Comparison of ENCODE assay signal across 2 cellular contexts in the genomic region with DNA sequence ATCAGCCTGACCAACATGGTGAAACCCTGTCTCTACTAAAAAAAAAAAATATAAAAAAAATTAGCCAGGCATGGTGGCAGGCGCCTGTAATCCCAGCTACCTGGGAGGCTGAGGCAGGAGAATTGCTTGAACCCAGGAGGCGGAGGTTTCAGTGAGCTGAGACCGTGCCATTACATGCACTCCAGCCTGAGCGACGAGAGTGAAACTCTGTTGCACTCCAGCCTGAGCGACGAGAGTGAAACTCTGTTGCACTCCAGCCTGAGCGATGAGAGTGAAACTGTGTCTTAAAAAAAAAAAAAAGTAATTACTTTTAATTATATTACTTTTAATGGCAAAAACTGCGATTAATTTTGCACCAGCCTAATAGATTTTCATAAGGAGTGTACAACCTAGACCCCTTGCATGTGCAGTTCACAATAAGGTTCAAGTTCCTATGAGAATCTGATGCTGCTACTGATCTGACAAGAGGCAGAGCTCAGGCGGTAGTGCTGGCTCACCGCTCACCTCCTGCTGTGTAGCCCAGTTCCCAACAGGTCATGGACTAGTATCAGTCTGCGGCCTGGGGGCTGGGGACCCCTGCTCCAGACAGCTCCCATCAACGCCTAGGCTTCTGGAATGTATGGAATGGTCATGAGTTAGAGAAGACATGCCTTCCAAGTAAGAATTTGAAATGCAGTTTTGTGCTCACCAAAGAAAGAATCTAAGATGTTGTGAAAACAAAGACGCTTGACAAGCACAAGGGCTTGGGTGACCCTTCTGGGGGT.
TF ChIP-seq lines count a peak whose summit lies in the region.

No MANE protein-coding gene starts in this region.

TF ChIP-seq in IMR-90, 13 proteins besides CTCF, POLR2A, EP300 and RAD21:
- TF ChIP-seq BHLHE40 (IDR thresholded peaks at IDR 0.05; ENCODE audit: low read depth, low read length): no peak
- no peak for TF ChIP-seq RCOR1 (IDR thresholded peaks at IDR 0.05; ENCODE audit: insufficient replicate concordance, low read length)
- no peak for TF ChIP-seq NFE2L2 (IDR thresholded peaks at IDR 0.05; ENCODE audit: low read depth, low read length)
- no peak for TF ChIP-seq RFX5 (IDR thresholded peaks at IDR 0.05; ENCODE audit: low read depth, low read length)
- no peak for TF ChIP-seq CHD1 (IDR thresholded peaks at IDR 0.05; ENCODE audit: low read depth, low read length)
- TF ChIP-seq MAZ (IDR thresholded peaks at IDR 0.05; ENCODE audit: borderline replicate concordance, low read depth, low read length): no peak
- no peak for TF ChIP-seq FOS (IDR thresholded peaks at IDR 0.05; ENCODE audit: low read depth, low read length)

TF ChIP-seq in K562, 482 proteins besides CTCF, POLR2A, EP300 and RAD21:
- TF ChIP-seq FUS (optimal IDR thresholded peaks at IDR 0.05; ENCODE audit: low read depth, low read length) (no peak), ZNF274 (IDR thresholded peaks at IDR 0.05; ENCODE audit: borderline replicate concordance, low read depth, low read length) (no peak), NR0B1 (IDR thresholded peaks at IDR 0.05; ENCODE audit: partially characterized antibody) (no peak), SMAD4 (CRISPR knock-in tag; conservative IDR thresholded peaks at IDR 0.05) (no peak), FOSL1 (tag; conservative IDR thresholded peaks at IDR 0.05) (no peak), L3MBTL2 (IDR thresholded peaks at IDR 0.05) (no peak), SMARCE1 (IDR thresholded peaks at IDR 0.05) (no peak), MEF2A (IDR thresholded peaks at IDR 0.05; ENCODE audit: control insufficient read depth, low read depth, low read length) (no peak), ZNF589 (CRISPR knock-in tag; IDR thresholded peaks at IDR 0.05; ENCODE audit: low read depth) (no peak), ARHGAP35 (IDR thresholded peaks at IDR 0.05; ENCODE audit: partially characterized antibody) (no peak), ZNF282 (CRISPR knock-in tag; IDR thresholded peaks at IDR 0.05) (no peak), TEAD1 (CRISPR knock-in tag; IDR thresholded peaks at IDR 0.05) (no peak), BRD4 (IDR thresholded peaks at IDR 0.05) (no peak), ZNF253 (CRISPR knock-in tag; conservative IDR thresholded peaks at IDR 0.05) (no peak)
- TF ChIP-seq, protein P1, sequence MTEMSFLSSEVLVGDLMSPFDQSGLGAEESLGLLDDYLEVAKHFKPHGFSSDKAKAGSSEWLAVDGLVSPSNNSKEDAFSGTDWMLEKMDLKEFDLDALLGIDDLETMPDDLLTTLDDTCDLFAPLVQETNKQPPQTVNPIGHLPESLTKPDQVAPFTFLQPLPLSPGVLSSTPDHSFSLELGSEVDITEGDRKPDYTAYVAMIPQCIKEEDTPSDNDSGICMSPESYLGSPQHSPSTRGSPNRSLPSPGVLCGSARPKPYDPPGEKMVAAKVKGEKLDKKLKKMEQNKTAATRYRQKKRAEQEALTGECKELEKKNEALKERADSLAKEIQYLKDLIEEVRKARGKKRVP (CRISPR knock-in tag; IDR thresholded peaks at IDR 0.05): no peak
